Comparison of ENCODE assay signal across 8 cellular contexts in the genomic region with DNA sequence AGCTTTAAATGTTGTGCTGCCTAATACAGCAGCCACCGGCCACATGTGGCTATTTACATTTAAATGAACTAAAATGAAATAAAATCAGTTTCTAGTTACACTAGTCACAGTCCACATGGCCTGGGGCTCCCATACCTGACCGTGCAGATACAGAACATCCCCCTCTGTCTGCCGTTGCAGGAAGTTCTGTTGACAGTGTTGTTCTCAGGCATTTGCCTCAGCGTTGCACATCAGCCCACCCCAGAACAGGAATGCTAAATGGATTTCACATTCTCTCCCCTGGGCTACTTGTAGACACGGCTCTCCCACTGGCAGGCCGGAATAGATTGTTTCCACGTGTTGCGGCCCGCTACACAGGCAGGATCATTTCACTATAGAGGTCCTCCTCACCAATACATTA. TPM values are rescaled to one million over a fixed set of nuclear protein-coding genes. Genes with fewer than 3 reads are reported as not detected.
DNase-seq lines count a peak whose midpoint lies in the region; ATAC-seq and TF ChIP-seq lines count a peak whose summit lies in the region.

No MANE protein-coding gene starts in this region.

- no peak overlapping the region for H3K56ac ChIP-seq in H9 (ENCODE audit: insufficient read length, low read depth, low read length)

- H3K4me1 ChIP-seq in Caco-2: no peaks in the 10 kb centered on the region
- H3K4me1 ChIP-seq in H9 (ENCODE audit: insufficient read depth, low read length): peaks cover 12% of the 10 kb centered on the region; the same call in 1 of the 2 replicates

- no peak overlapping the region for H3K23ac ChIP-seq in H9 (ENCODE audit: insufficient read length, low read depth, low read length)

- H3K9ac ChIP-seq in H9 (ENCODE audit: extremely low read depth, insufficient read length, low read length): no peak overlapping the region

- H3K79me2 ChIP-seq in H9 (ENCODE audit: insufficient read depth, low read length): no peaks in the 10 kb centered on the region

- H3K9me3 ChIP-seq in Caco-2: no peaks in the 10 kb centered on the region
- no peaks in the 10 kb centered on the region for H3K9me3 ChIP-seq in H9 (ENCODE audit: control insufficient read depth, low read depth, low read length)

- no peak overlapping the region for H2BK12ac ChIP-seq in H9 (ENCODE audit: insufficient read length, low read depth, low read length)

- H3K4me1 Mint-ChIP-seq in Caco-2 (ENCODE audit: low read depth, unreplicated experiment): no peaks in the 10 kb centered on the region
- peaks cover 44 to 52% of the 10 kb centered on the region in 2 experiments for H3K4me1 Mint-ChIP-seq in H9

- H3K36me3 ChIP-seq in Caco-2 (ENCODE audit: control insufficient read depth, insufficient read depth, low read length): peaks cover 9% of the 10 kb centered on the region

- H3K9me3 Mint-ChIP-seq in Caco-2 (ENCODE audit: unreplicated experiment): no peaks in the 10 kb centered on the region
- no peaks in the 10 kb centered on the region for H3K9me3 Mint-ChIP-seq in H9

- no peaks in the 10 kb centered on the region for H3K27me3 ChIP-seq in Caco-2 (replicated peaks; ENCODE audit: control insufficient read depth, insufficient read depth, low read length)
- no peaks in the 10 kb centered on the region for H3K27me3 ChIP-seq in H9 (ENCODE audit: insufficient read depth, low read length)

- H4K8ac ChIP-seq in H9 (replicated peaks; ENCODE audit: insufficient read length, low read depth, low read length): no peak overlapping the region

- no peak overlapping the region for H2BK15ac ChIP-seq in H9 (ENCODE audit: low read depth, low read length)

- H4K20me1 ChIP-seq in H9 (ENCODE audit: control insufficient read depth, insufficient read depth, insufficient read length): no peaks in the 10 kb centered on the region

- no peak overlapping the region for H3K18ac ChIP-seq in H9 (ENCODE audit: insufficient read length, low read depth, low read length)

- H4K91ac ChIP-seq in H9 (ENCODE audit: insufficient read length, low read depth, low read length): no peak overlapping the region

- H3K4me2 ChIP-seq in H9 (ENCODE audit: insufficient read depth, insufficient read length, low read length): no peak overlapping the region

- no peak overlapping the region for H4K5ac ChIP-seq in H9 (ENCODE audit: insufficient read length, low read depth, low read length)

- intact Hi-C loops in Caco-2 (cut with micrococcal nuclease; ENCODE audit: unreplicated experiment): no loop called here

- H3K27ac ChIP-seq in H9 (ENCODE audit: insufficient read length, low read depth, low read length) (no peak overlapping the region), VCaP (no peak overlapping the region)

- CTCF ChIA-PET in Caco-2 (lab: Charles Lee): no interaction called here

- H3K14ac ChIP-seq in H9 (ENCODE audit: insufficient read depth, low read length): no peak overlapping the region

- H2BK120ac ChIP-seq in H9 (ENCODE audit: low read depth, low read length, poor library complexity, severe bottlenecking): no peak overlapping the region

- no TSS peak for BruUV-seq in Caco-2 (replicated peaks; lab: Mats Ljungman, UMichigan)

- no peaks in the 10 kb centered on the region for H3K23me2 ChIP-seq in H9 (ENCODE audit: insufficient read length, low read depth, low read length, poor library complexity, severe bottlenecking)

- no peak overlapping the region for H3T11ph ChIP-seq in H9 (ENCODE audit: low read length)

- H3K27ac Mint-ChIP-seq in Caco-2 (ENCODE audit: unreplicated experiment): peak overlapping the region; percentile 51
- peak overlapping the region; percentile 53 to 83 (median 77); a peak in 4 of 7 replicates for H3K27ac Mint-ChIP-seq in H9

- no peak overlapping the region for H2AFZ ChIP-seq in H9 (ENCODE audit: low read length)

- peaks cover 100% of the 10 kb centered on the region for H3K36me3 Mint-ChIP-seq in Caco-2 (ENCODE audit: insufficient read depth, unreplicated experiment)
- H3K36me3 Mint-ChIP-seq in H9 (ENCODE audit: insufficient read depth in 1 of 3, low read depth in 3 of 3): peaks cover 57 to 100% (median 88%) of the 10 kb centered on the region in 3 experiments

- no peak overlapping the region for H3K4ac ChIP-seq in H9 (ENCODE audit: low read depth, low read length)

- TF ChIP-seq CTCF in Caco-2 (IDR thresholded peaks at IDR 0.05; ENCODE audit: insufficient read depth in 1 of 2, low read depth in 1 of 2, low read length in 1 of 2, severe bottlenecking in 1 of 2, unreplicated experiment in 1 of 2): peak; percentile 37 to 40
- TF ChIP-seq CTCF in H9 (conservative IDR thresholded peaks at IDR 0.05): peak; percentile 63
- peak; percentile 62 for TF ChIP-seq CTCF in VCaP (conservative IDR thresholded peaks at IDR 0.05)

- H3K27me3 Mint-ChIP-seq in Caco-2 (ENCODE audit: insufficient read depth, unreplicated experiment) (no peaks in the 10 kb centered on the region), H9 (ENCODE audit: low read depth) (no peaks in the 10 kb centered on the region; the same call in 1 of the 2 replicates)

- no peak overlapping the region for H2BK20ac ChIP-seq in H9 (ENCODE audit: low read depth, low read length, poor library complexity, severe bottlenecking)

- no peak overlapping the region for H3K4me3 ChIP-seq in Caco-2 (ENCODE audit: low read depth, low read length)

- H2AK5ac ChIP-seq in H9 (ENCODE audit: insufficient read length, low read length): no peak overlapping the region

- H2BK5ac ChIP-seq in H9 (ENCODE audit: insufficient read length, low read length): no peak overlapping the region

- no peak overlapping the region for H3K4me3 Mint-ChIP-seq in Caco-2 (ENCODE audit: unreplicated experiment)
- H3K4me3 Mint-ChIP-seq in H9: no peak overlapping the region; a peak in 2 of 5 replicates

- POLR2A ChIA-PET in Caco-2 (lab: Charles Lee): no interaction called here

- no CpG with 5 or more reads among the region's 9 CpGs for WGBS in H9 (ENCODE audit: extremely low coverage, insufficient read length, low lambda C conversion rate)

- ATAC-seq in HG03108 (IDR thresholded peaks at IDR 0.05; ENCODE audit: unreplicated experiment): no peak

- DNase-seq in Caco-2: peak in 1 of 2 experiments; percentile 34
- no peak for DNase-seq in H9
- DNase-seq in iris pigment epithelial cell (ENCODE audit: low read depth): peak; percentile 59
- no peak for DNase-seq in NCI-H1105 treated with DMSO at 0.1 percent for 48 hours (lab: John Stamatoyannopoulos, UW)
- DNase-seq in NCI-H1105 (lab: John Stamatoyannopoulos, UW): no peak
- DNase-seq in medulla oblongata (ENCODE audit: extremely low spot score): no peak

- peaks cover 4% of the 10 kb centered on the region for H3K79me1 ChIP-seq in H9 (ENCODE audit: insufficient read depth, low read depth, low read length, poor library complexity, severe bottlenecking)

RNA-seq across cellular contexts. Expression of gene JAG1, which starts 26.3 kb away (rescaled TPM):
- 69.1 and 69.8 TPM in 2 replicates for total RNA-seq in Caco-2 (2022)
- total RNA-seq in H9 (2021): 54.0 and 58.1 TPM in 2 replicates
